26 cellular contexts compared by ENCODE assay signal in genomic region chr2:126797622-126798275, GRCh38.
DNase-seq lines count a peak whose midpoint lies in the region; ATAC-seq and TF ChIP-seq lines count a peak whose summit lies in the region.
"Had no signal": no experiment of that assay in that cellular context is flagged by ENCODE, and none has a peak within 500 bp of the region (broad histone marks: within the 10 kb centered on the region; RNA-seq: fewer than 3 reads in every experiment).

No MANE protein-coding gene starts in this region.

- H3K79me1 ChIP-seq in H9 (ENCODE audit: insufficient read depth, low read depth, low read length, poor library complexity, severe bottlenecking) = no peaks in the 10 kb centered on the region

- ATAC-seq in activated CD8-positive, alpha-beta T cell treated with anti-CD3 and anti-CD28 coated beads, Interleukin-2, amount 10 ng/mL, durations not matched to agents 7 days and 5 days = no peak
- ATAC-seq in activated CD8-positive, alpha-beta T cell treated with anti-CD3 and anti-CD28 coated beads for 36 hours = no peak
- ATAC-seq in HG02571 (IDR thresholded peaks at IDR 0.05; ENCODE audit: unreplicated experiment) = no peak
- ATAC-seq in GM18861 (IDR thresholded peaks at IDR 0.05; ENCODE audit: unreplicated experiment) = no peak
- ATAC-seq: activated T-cell treated with anti-CD3 and anti-CD28 coated beads, Interleukin-2, amount 50 U/mL, for 72 hours; GM23338 had no signal

- H2AK5ac ChIP-seq in H9 (ENCODE audit: insufficient read length, low read length) = no peak overlapping the region

- H3K79me2 ChIP-seq in H9 (ENCODE audit: insufficient read depth, low read length) (no peaks in the 10 kb centered on the region), MM.1S (ENCODE audit: low read length) (no peaks in the 10 kb centered on the region)

- no peaks in the 10 kb centered on the region for H3F3A ChIP-seq in MM.1S (ENCODE audit: insufficient read depth, low read length)

- H3K27ac ChIP-seq in H9 (ENCODE audit: insufficient read length, low read depth, low read length) (no peak overlapping the region), stomach (no peak overlapping the region), MM.1S (ENCODE audit: low read length) (no peak overlapping the region)
- H3K27ac ChIP-seq: breast epithelium, neutrophil, prostate gland, transverse colon had no signal

- no CpG with 5 or more reads among the region's 13 CpGs for WGBS in H9 (ENCODE audit: extremely low coverage, insufficient read length, low lambda C conversion rate)
- WGBS in stomach, 5 donors = 73 to 90% (median 85%) methylated on average over 6 to 13 of the region's 13 CpGs

- H2BK120ac ChIP-seq in H9 (ENCODE audit: low read depth, low read length, poor library complexity, severe bottlenecking) = no peak overlapping the region

- H3K9ac ChIP-seq in H9 (ENCODE audit: extremely low read depth, insufficient read length, low read length) = no peak overlapping the region
- H3K9ac ChIP-seq in MM.1S (ENCODE audit: low read length) = no peak overlapping the region

- no peak overlapping the region for H3K18ac ChIP-seq in H9 (ENCODE audit: insufficient read length, low read depth, low read length)

- DNase-seq in activated CD8-positive, alpha-beta T cell treated with anti-CD3 and anti-CD28 coated beads, Interleukin-2, amount 10 ng/mL, durations not matched to agents 7 days and 5 days = peak; percentile 10
- DNase-seq in activated CD8-positive, alpha-beta T cell treated with anti-CD3 and anti-CD28 coated beads for 36 hours = no peak
- DNase-seq in H9 = peak; percentile 21
- peak; percentile 1 for DNase-seq in kidney glomerular epithelial cell (lab: John Stamatoyannopoulos, UW)
- DNase-seq in stomach = peak; percentile 22
- no peak for DNase-seq in MM.1S
- DNase-seq: 8988T; activated naive CD4-positive, alpha-beta T cell treated with anti-CD3 and anti-CD28 coated beads, Interleukin-2, amount 50 U/mL, for 16 hours; activated T-cell treated with anti-CD3 and anti-CD28 coated beads, Interleukin-2, amount 50 U/mL, for 72 hours; amniotic stem cell; CD4-positive, alpha-beta T cell; DMS 273 treated with DMSO at 0.1 percent for 48 hours; effector memory CD4-positive, alpha-beta T cell; erythroblast; foreskin fibroblast; mesenchymal stem cell; NCI-H1694; NCI-H446 treated with DMSO at 0.1 percent for 48 hours; NCI-H82; transverse colon had no signal

- no peak overlapping the region for H3K4me3 Mint-ChIP-seq in activated CD8-positive, alpha-beta T cell treated with anti-CD3 and anti-CD28 coated beads, Interleukin-2, amount 10 ng/mL, durations not matched to agents 7 days and 5 days
- H3K4me3 Mint-ChIP-seq in activated CD8-positive, alpha-beta T cell treated with anti-CD3 and anti-CD28 coated beads for 36 hours = no peak overlapping the region
- H3K4me3 Mint-ChIP-seq in H9 = no peak overlapping the region
- H3K4me3 Mint-ChIP-seq: activated T-cell treated with anti-CD3 and anti-CD28 coated beads, Interleukin-2, amount 50 U/mL, for 72 hours; CD4-positive, alpha-beta T cell; GM23338 had no signal

- H2AFZ ChIP-seq in H9 (ENCODE audit: low read length) = no peak overlapping the region
- no peak overlapping the region for H2AFZ ChIP-seq in MM.1S (ENCODE audit: low read length)
- H2AFZ ChIP-seq: GM23338 had no signal

- H3K36me3 Mint-ChIP-seq in activated CD8-positive, alpha-beta T cell treated with anti-CD3 and anti-CD28 coated beads, Interleukin-2, amount 10 ng/mL, durations not matched to agents 7 days and 5 days (ENCODE audit: low read depth) = no peaks in the 10 kb centered on the region
- no peaks in the 10 kb centered on the region for H3K36me3 Mint-ChIP-seq in activated CD8-positive, alpha-beta T cell treated with anti-CD3 and anti-CD28 coated beads for 36 hours (ENCODE audit: low read depth)
- no peaks in the 10 kb centered on the region; a peak in 1 of 7 replicates for H3K36me3 Mint-ChIP-seq in H9 (ENCODE audit: insufficient read depth in 1 of 3, low read depth in 3 of 3)

- H2BK5ac ChIP-seq in H9 (ENCODE audit: insufficient read length, low read length) = no peak overlapping the region

- no peak overlapping the region for H2BK20ac ChIP-seq in H9 (ENCODE audit: low read depth, low read length, poor library complexity, severe bottlenecking)

- H3K27ac Mint-ChIP-seq in activated CD8-positive, alpha-beta T cell treated with anti-CD3 and anti-CD28 coated beads, Interleukin-2, amount 10 ng/mL, durations not matched to agents 7 days and 5 days = no peak overlapping the region
- H3K27ac Mint-ChIP-seq in activated CD8-positive, alpha-beta T cell treated with anti-CD3 and anti-CD28 coated beads for 36 hours = no peak overlapping the region
- H3K27ac Mint-ChIP-seq in H9 = no peak overlapping the region
- H3K27ac Mint-ChIP-seq: activated T-cell treated with anti-CD3 and anti-CD28 coated beads, Interleukin-2, amount 50 U/mL, for 72 hours; CD4-positive, alpha-beta T cell; GM23338 had no signal

- H3K9me3 Mint-ChIP-seq in activated CD8-positive, alpha-beta T cell treated with anti-CD3 and anti-CD28 coated beads, Interleukin-2, amount 10 ng/mL, durations not matched to agents 7 days and 5 days (ENCODE audit: insufficient read depth) = no peaks in the 10 kb centered on the region
- H3K9me3 Mint-ChIP-seq in activated CD8-positive, alpha-beta T cell treated with anti-CD3 and anti-CD28 coated beads for 36 hours = no peaks in the 10 kb centered on the region
- no peaks in the 10 kb centered on the region for H3K9me3 Mint-ChIP-seq in H9
- H3K9me3 Mint-ChIP-seq: activated T-cell treated with anti-CD3 and anti-CD28 coated beads, Interleukin-2, amount 50 U/mL, for 72 hours; CD4-positive, alpha-beta T cell; GM23338 had no signal

- H3K9me3 ChIP-seq in H9 (ENCODE audit: control insufficient read depth, low read depth, low read length) (no peaks in the 10 kb centered on the region), stomach (no peaks in the 10 kb centered on the region), MM.1S (replicated peaks; ENCODE audit: insufficient read depth, low read length) (no peaks in the 10 kb centered on the region)
- H3K9me3 ChIP-seq: breast epithelium, neutrophil, prostate gland, transverse colon had no signal

- no peak overlapping the region for H4K8ac ChIP-seq in H9 (replicated peaks; ENCODE audit: insufficient read length, low read depth, low read length)

- no peak overlapping the region for H3T11ph ChIP-seq in H9 (ENCODE audit: low read length)

- H3K36me3 ChIP-seq in stomach = no peaks in the 10 kb centered on the region
- H3K36me3 ChIP-seq in MM.1S (replicated peaks; ENCODE audit: insufficient read depth, low read length) = no peaks in the 10 kb centered on the region
- H3K36me3 ChIP-seq: breast epithelium, neutrophil, prostate gland, transverse colon had no signal

- TF ChIP-seq EP300 in stomach (IDR thresholded peaks at IDR 0.05) = no peak

- H3K4me1 Mint-ChIP-seq in activated CD8-positive, alpha-beta T cell treated with anti-CD3 and anti-CD28 coated beads, Interleukin-2, amount 10 ng/mL, durations not matched to agents 7 days and 5 days (ENCODE audit: low read depth) = no peaks in the 10 kb centered on the region
- no peaks in the 10 kb centered on the region for H3K4me1 Mint-ChIP-seq in activated CD8-positive, alpha-beta T cell treated with anti-CD3 and anti-CD28 coated beads for 36 hours (ENCODE audit: low read depth)
- peaks cover 21 to 25% of the 10 kb centered on the region in 2 experiments for H3K4me1 Mint-ChIP-seq in H9

- H3K23ac ChIP-seq in H9 (ENCODE audit: insufficient read length, low read depth, low read length) = no peak overlapping the region

- H3K4me2 ChIP-seq in H9 (ENCODE audit: insufficient read depth, insufficient read length, low read length) (no peak overlapping the region), MM.1S (ENCODE audit: low read depth, low read length) (no peak overlapping the region)
- H3K4me2 ChIP-seq: GM23338 had no signal

- no peak overlapping the region for H3K4ac ChIP-seq in H9 (ENCODE audit: low read depth, low read length)

- H4K5ac ChIP-seq in H9 (ENCODE audit: insufficient read length, low read depth, low read length) = no peak overlapping the region

- peaks cover 13% of the 10 kb centered on the region for H3K27me3 Mint-ChIP-seq in activated CD8-positive, alpha-beta T cell treated with anti-CD3 and anti-CD28 coated beads, Interleukin-2, amount 10 ng/mL, durations not matched to agents 7 days and 5 days (ENCODE audit: low read depth)
- H3K27me3 Mint-ChIP-seq in activated CD8-positive, alpha-beta T cell treated with anti-CD3 and anti-CD28 coated beads for 36 hours = peaks cover 11% of the 10 kb centered on the region
- peaks cover 8% of the 10 kb centered on the region for H3K27me3 Mint-ChIP-seq in H9 (ENCODE audit: low read depth)

- H4K20me1 ChIP-seq in H9 (ENCODE audit: control insufficient read depth, insufficient read depth, insufficient read length) (no peaks in the 10 kb centered on the region), MM.1S (ENCODE audit: insufficient read depth, low read length) (no peaks in the 10 kb centered on the region)

- CTCF ChIA-PET in activated CD8-positive, alpha-beta T cell treated with anti-CD3 and anti-CD28 coated beads, Interleukin-2, amount 10 ng/mL, durations not matched to agents 7 days and 5 days (lab: Charles Lee) = no interaction called here
- CTCF ChIA-PET in activated CD8-positive, alpha-beta T cell treated with anti-CD3 and anti-CD28 coated beads for 36 hours (lab: Charles Lee) = no interaction called here

- no peak for TF ChIP-seq POLR2A in stomach (IDR thresholded peaks at IDR 0.05)

- intact Hi-C loops in activated CD8-positive, alpha-beta T cell treated with anti-CD3 and anti-CD28 coated beads for 36 hours (cut with micrococcal nuclease) = no loop called here
- intact Hi-C loops in stomach (cut with DNase I; ENCODE audit: low total_unique reads) = no loop called here

- H2BK15ac ChIP-seq in H9 (ENCODE audit: low read depth, low read length) = no peak overlapping the region

- H2BK12ac ChIP-seq in H9 (ENCODE audit: insufficient read length, low read depth, low read length) = no peak overlapping the region

- no peaks in the 10 kb centered on the region for H3K9me2 ChIP-seq in MM.1S (replicated peaks; ENCODE audit: insufficient read depth, low read length)

- H3K56ac ChIP-seq in H9 (ENCODE audit: insufficient read length, low read depth, low read length) = no peak overlapping the region

- no peak overlapping the region for H3K14ac ChIP-seq in H9 (ENCODE audit: insufficient read depth, low read length)

- no peaks in the 10 kb centered on the region for H3K23me2 ChIP-seq in H9 (ENCODE audit: insufficient read length, low read depth, low read length, poor library complexity, severe bottlenecking)

- H3K4me3 ChIP-seq in stomach = no peak overlapping the region
- H3K4me3 ChIP-seq in MM.1S (ENCODE audit: low read length) = no peak overlapping the region
- H3K4me3 ChIP-seq: breast epithelium, GM23338, prostate gland, transverse colon had no signal

- TF ChIP-seq CTCF in activated CD8-positive, alpha-beta T cell treated with anti-CD3 and anti-CD28 coated beads for 36 hours (IDR thresholded peaks at IDR 0.05) = no peak
- TF ChIP-seq CTCF in H9 (conservative IDR thresholded peaks at IDR 0.05) = no peak
- TF ChIP-seq CTCF in stomach (IDR thresholded peaks at IDR 0.05) = no peak
- TF ChIP-seq CTCF in MM.1S (IDR thresholded peaks at IDR 0.05; ENCODE audit: low read length) = no peak

- H3K4me1 ChIP-seq in H9 (ENCODE audit: insufficient read depth, low read length) (no peaks in the 10 kb centered on the region), stomach (no peaks in the 10 kb centered on the region), MM.1S (ENCODE audit: low read length) (no peaks in the 10 kb centered on the region)
- H3K4me1 ChIP-seq: breast epithelium, prostate gland had no signal

- POLR2A ChIA-PET in activated CD8-positive, alpha-beta T cell treated with anti-CD3 and anti-CD28 coated beads, Interleukin-2, amount 10 ng/mL, durations not matched to agents 7 days and 5 days (lab: Charles Lee) = no interaction called here
- POLR2A ChIA-PET in activated CD8-positive, alpha-beta T cell treated with anti-CD3 and anti-CD28 coated beads for 36 hours (lab: Charles Lee) = no interaction called here

- H4K91ac ChIP-seq in H9 (ENCODE audit: insufficient read length, low read depth, low read length) = no peak overlapping the region

- H3K27me3 ChIP-seq in H9 (ENCODE audit: insufficient read depth, low read length) = no peaks in the 10 kb centered on the region
- H3K27me3 ChIP-seq in stomach = peaks cover 0 to 11% (median 0%) of the 10 kb centered on the region in 3 donors
- H3K27me3 ChIP-seq in MM.1S (replicated peaks; ENCODE audit: insufficient read depth, low read length) = no peaks in the 10 kb centered on the region

Comparison
In these comparisons a context has a peak if more than half of its experiments do, and no peak if none do; other contexts are left out.
1. DNase-seq: peak in activated CD8-positive, alpha-beta T cell treated with anti-CD3 and anti-CD28 coated beads, Interleukin-2, amount 10 ng/mL, durations not matched to agents 7 days and 5 days (single experiment), H9 (single experiment), kidney glomerular epithelial cell (single experiment) and stomach (single experiment); none in activated CD8-positive, alpha-beta T cell treated with anti-CD3 and anti-CD28 coated beads for 36 hours (single experiment) and MM.1S (single experiment).